27 cellular contexts compared by ENCODE assay signal in the genomic region with DNA sequence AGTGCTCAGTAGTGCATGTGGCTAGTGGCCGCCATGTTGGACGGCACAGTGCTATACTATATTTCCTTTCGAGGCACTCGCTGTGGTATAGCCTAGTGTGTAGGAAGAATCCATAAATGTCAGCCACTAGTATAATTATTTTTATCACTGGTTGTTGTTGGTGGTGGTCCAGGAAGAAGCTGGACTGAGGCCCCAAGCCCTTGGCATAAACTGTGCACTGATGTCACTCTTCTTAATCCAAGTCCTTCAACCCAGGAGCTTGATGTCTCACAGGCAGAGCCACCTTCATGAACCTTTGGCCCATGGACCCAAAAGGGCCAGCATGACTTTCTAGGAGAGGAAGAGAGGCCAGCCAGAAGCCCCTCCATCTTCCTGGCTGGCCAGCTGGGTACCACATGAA. TPM values are rescaled to one million over a fixed set of nuclear protein-coding genes. Genes with fewer than 3 reads are reported as not detected.
DNase-seq lines count a peak whose midpoint lies in the region; ATAC-seq and TF ChIP-seq lines count a peak whose summit lies in the region.
"Had no signal": no experiment of that assay in that cellular context is flagged by ENCODE, and none has a peak within 500 bp of the region (broad histone marks: within the 10 kb centered on the region; RNA-seq: fewer than 3 reads in every experiment).

No MANE protein-coding gene starts in this region.

- TF ChIP-seq CTCF in heart left ventricle (IDR thresholded peaks at IDR 0.05) (no peak), right atrium auricular region (IDR thresholded peaks at IDR 0.05) (no peak), gastrocnemius medialis (IDR thresholded peaks at IDR 0.05 in 4 of 5, conservative IDR thresholded peaks at IDR 0.05 in 1 of 5) (no peak), esophagus squamous epithelium (IDR thresholded peaks at IDR 0.05) (no peak)

- peaks cover 19 to 92% (median 66%) of the 10 kb centered on the region in 12 donors for H3K4me1 ChIP-seq in heart left ventricle
- peaks cover under 1 to 78% of the 10 kb centered on the region in 2 donors for H3K4me1 ChIP-seq in right atrium auricular region
- peaks cover 61 to 67% of the 10 kb centered on the region in 2 donors for H3K4me1 ChIP-seq in gastrocnemius medialis
- H3K4me1 ChIP-seq in esophagus squamous epithelium: peaks cover 0 to 36% (median 29%) of the 10 kb centered on the region in 3 donors

- H3K27me3 ChIP-seq in heart left ventricle (no peaks in the 10 kb centered on the region), right atrium auricular region (no peaks in the 10 kb centered on the region), gastrocnemius medialis (no peaks in the 10 kb centered on the region), esophagus squamous epithelium (no peaks in the 10 kb centered on the region)

- WGBS in heart left ventricle, 4 donors: 80 to 91% (median 87%) methylated on average over 4 of the region's 4 CpGs
- whole genome bisulfite sequencing in esophagus squamous epithelium, 2 donors: 89 to 91% methylated on average over 4 of the region's 4 CpGs

- peak in 2 of 5 donors; percentile 11 to 12 for DNase-seq in heart left ventricle
- DNase-seq in left cardiac atrium: no peak
- no peak for DNase-seq in right atrium auricular region (ENCODE audit: low spot score)
- no peak for DNase-seq in gastrocnemius medialis
- no peak for DNase-seq in esophagus squamous epithelium (lab: John Stamatoyannopoulos, UW)
- no peak for DNase-seq in DMS153 treated with DMSO at 0.1 percent for 48 hours (lab: John Stamatoyannopoulos, UW; ENCODE audit: unreplicated experiment)
- DNase-seq: CD4-positive, alpha-beta T cell; DMS53; GOT3; HFFc6; IMR-90; KG1; MM.1S; NCI-H1048; NCI-H1417; NCI-H1694; NCI-H2029 treated with DMSO at 0.1 percent for 48 hours; NCI-H446 treated with DMSO at 0.1 percent for 48 hours; NCI-H526 treated with DMSO at 0.1 percent for 48 hours; SIG-M5 had no signal

- H3K9me3 ChIP-seq in heart left ventricle: no peaks in the 10 kb centered on the region
- no peaks in the 10 kb centered on the region for H3K9me3 ChIP-seq in right atrium auricular region
- no peaks in the 10 kb centered on the region for H3K9me3 ChIP-seq in gastrocnemius medialis
- H3K9me3 ChIP-seq in esophagus squamous epithelium: no peaks in the 10 kb centered on the region
- H3K9me3 ChIP-seq: HAP-1 had no signal

- H3K27ac ChIP-seq in heart left ventricle (peak overlapping the region in 9 of 12 donors; percentile 55 to 100 (median 96)), right atrium auricular region (peak overlapping the region; percentile 89 to 99), gastrocnemius medialis (peak overlapping the region; percentile 94 to 98 (median 97)), esophagus squamous epithelium (no peak overlapping the region)
- H3K27ac ChIP-seq: RWPE1, SK-N-MC had no signal

- no peak for ATAC-seq in heart left ventricle
- ATAC-seq in left cardiac atrium: no peak
- ATAC-seq in gastrocnemius medialis: no peak
- no peak for ATAC-seq in HG03045 (IDR thresholded peaks at IDR 0.05; ENCODE audit: unreplicated experiment)
- ATAC-seq: Panc1 had no signal

- H3K36me3 ChIP-seq in heart left ventricle: no peaks in the 10 kb centered on the region
- no peaks in the 10 kb centered on the region for H3K36me3 ChIP-seq in right atrium auricular region
- H3K36me3 ChIP-seq in gastrocnemius medialis: no peaks in the 10 kb centered on the region
- H3K36me3 ChIP-seq in esophagus squamous epithelium: no peaks in the 10 kb centered on the region
- H3K36me3 ChIP-seq: HAP-1 had no signal

- in situ Hi-C loops in gastrocnemius medialis (cut with MboI; ENCODE audit: low sequenced_read_pairs in 4 of 4): no loop called here

- H3K4me3 ChIP-seq in heart left ventricle (no peak overlapping the region), right atrium auricular region (no peak overlapping the region), gastrocnemius medialis (no peak overlapping the region), esophagus squamous epithelium (no peak overlapping the region)
- H3K4me3 ChIP-seq: HAP-1, SK-N-MC had no signal

- TF ChIP-seq POLR2A in heart left ventricle (IDR thresholded peaks at IDR 0.05): no peak
- TF ChIP-seq POLR2A in gastrocnemius medialis (IDR thresholded peaks at IDR 0.05): no peak
- TF ChIP-seq POLR2A in esophagus squamous epithelium (IDR thresholded peaks at IDR 0.05): no peak

- intact Hi-C loops in heart left ventricle (cut with DNase I) (no loop called here), left cardiac atrium (cut with DNase I) (no loop called here), gastrocnemius medialis (cut with DNase I; ENCODE audit: low total_unique reads) (loop anchor here (5.0 kb wide), 1 partner anchor 39 kb away; no protein-coding TSS in a partner anchor), esophagus squamous epithelium (cut with DNase I) (no loop called here)

RNA-seq across cellular contexts. Expression of gene SYNPO, which starts 32.5 kb away (rescaled TPM):
- total RNA-seq in heart left ventricle: 100 to 1,000 TPM; 444 to 782 (median 590) TPM
- 100 to 1,000 TPM; 304 to 791 TPM for polyA plus RNA-seq in heart left ventricle
- total RNA-seq in left cardiac atrium: 100 to 1,000 TPM; 503 to 769 TPM
- total RNA-seq in right atrium auricular region: 100 to 1,000 TPM; 369 to 413 TPM
- total RNA-seq in gastrocnemius medialis: 100 to 1,000 TPM; 419 to 569 (median 539) TPM
- total RNA-seq in esophagus squamous epithelium: 1 to 10 TPM; 2.5 to 8.8 (median 5.6) TPM

RNA-seq across cellular contexts. Expression of gene MYOZ3, which starts 53.1 kb away (rescaled TPM):
- total RNA-seq in heart left ventricle: 10 to 100 TPM in 1 of 9 donors, 1 to 10 TPM in 8; 1.8 to 10.2 (median 5.1) TPM
- polyA plus RNA-seq in heart left ventricle: 1 to 10 TPM; 1.2 to 4.6 TPM
- 1 to 10 TPM; 2.9 to 3.0 TPM for total RNA-seq in left cardiac atrium
- 1 to 10 TPM; 2.0 to 3.5 TPM for total RNA-seq in right atrium auricular region
- total RNA-seq in gastrocnemius medialis: 10 to 100 TPM in 3 of 4 donors, 1 to 10 TPM in 1; 4.8 to 12.6 (median 11.3) TPM
- under 1 TPM in 1 of 4 donors, not detected in 3; under 0.01 TPM for total RNA-seq in esophagus squamous epithelium
- total RNA-seq: CD4-positive, alpha-beta T cell; Daoy; G401 had no signal

Comparison
In these comparisons a context has a peak if more than half of its experiments do, and no peak if none do; other contexts are left out.
1. H3K27ac ChIP-seq: peak in heart left ventricle (9 of 12), right atrium auricular region (2 of 2) and gastrocnemius medialis (4 of 4); none in esophagus squamous epithelium (0 of 4).
2. RNA of gene SYNPO, which starts 32.5 kb away (total RNA-seq): 503 to 769 TPM in left cardiac atrium, 444 to 782 TPM in heart left ventricle, 419 to 569 TPM in gastrocnemius medialis and 369 to 413 TPM in right atrium auricular region; 2.5 to 8.8 TPM in esophagus squamous epithelium; every median in the first group is over 10 times any median in the second.